ENCODE assay signal across 8 cellular contexts in the genomic region with DNA sequence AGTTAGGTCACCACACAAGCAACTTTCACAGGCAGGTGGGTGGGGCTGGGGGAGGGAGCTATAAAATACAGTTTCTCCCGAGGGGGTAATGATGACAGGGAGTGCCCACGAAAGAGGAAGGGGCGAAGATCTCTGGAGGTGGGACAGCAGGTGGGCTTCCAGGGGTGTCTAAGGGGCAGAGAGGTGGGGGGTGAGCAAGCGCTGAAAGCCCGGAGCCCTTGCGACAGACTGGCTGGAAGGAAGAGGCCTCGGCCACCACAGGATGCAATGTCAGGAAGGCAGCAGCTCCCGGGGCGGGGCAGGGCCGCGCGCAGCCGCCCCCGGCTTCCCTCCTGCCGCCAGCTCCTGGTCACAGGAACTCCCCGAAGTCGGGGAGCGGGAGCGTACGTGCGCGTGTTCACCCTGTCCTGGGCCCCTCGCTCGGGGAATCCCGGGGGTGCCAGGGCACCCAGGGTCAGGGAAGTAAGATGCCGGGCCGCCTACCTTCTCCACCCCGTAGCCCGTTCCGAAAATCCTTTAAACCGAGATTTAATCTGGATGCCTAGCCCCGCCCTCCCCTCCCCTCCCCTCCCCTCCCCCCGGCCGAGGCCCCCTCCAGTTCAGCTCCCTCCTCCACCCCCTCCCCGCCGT.
DNase-seq lines count a peak whose midpoint lies in the region; ATAC-seq, FAIRE-seq and TF ChIP-seq lines count a peak whose summit lies in the region.

No MANE protein-coding gene starts in this region.

- peak overlapping the region; percentile 82 to 88 (median 86) for H3K4me3 Mint-ChIP-seq in brain
- H3K4me3 Mint-ChIP-seq in immature natural killer cell: peak overlapping the region; percentile 81 to 86 (median 82)

- TF ChIP-seq POLR2A in GM12891 (IDR thresholded peaks at IDR 0.05; ENCODE audit: low read depth, low read length): no peak

- DNase-seq in GM12891 (ENCODE audit: insufficient read length, low spot score): peak; percentile 66
- DNase-seq in SK-N-DZ (ENCODE audit: low spot score): peak; percentile 64
- peak in 1 of 3 donors; percentile 23 for DNase-seq in immature natural killer cell
- DNase-seq in stimulated activated CD4-positive, alpha-beta T cell treated with anti-CD3 and anti-CD28 coated beads, Interleukin-15, amount 100 ng/mL, for 24 hours: peak; percentile 86
- no peak for DNase-seq in NCI-H2081 treated with DMSO at 0.1 percent for 48 hours (lab: John Stamatoyannopoulos, UW)
- no peak for DNase-seq in NAMALWA (ENCODE audit: low spot score)

- peak; percentile 30 for ATAC-seq in HG02798 (IDR thresholded peaks at IDR 0.05; ENCODE audit: poor library complexity, unreplicated experiment)

- TF ChIP-seq CTCF in brain (conservative IDR thresholded peaks at IDR 0.05): no peak

- H3K9me3 Mint-ChIP-seq in brain: no peaks in the 10 kb centered on the region
- H3K9me3 Mint-ChIP-seq in immature natural killer cell: no peaks in the 10 kb centered on the region

- peaks cover 83% of the 10 kb centered on the region for H3K4me1 Mint-ChIP-seq in brain
- H3K4me1 Mint-ChIP-seq in immature natural killer cell: peaks cover 50 to 61% of the 10 kb centered on the region in 2 donors

- H3K36me3 Mint-ChIP-seq in brain (no peaks in the 10 kb centered on the region), immature natural killer cell (no peaks in the 10 kb centered on the region)

- H3K27me3 Mint-ChIP-seq in brain (peaks cover 4% of the 10 kb centered on the region), immature natural killer cell (ENCODE audit: low read depth in 3 of 3) (peaks cover 0 to 11% (median 1%) of the 10 kb centered on the region in 3 donors)

- FAIRE-seq in GM12891 (lab: Jason Lieb, UNC): peak; percentile 31

- H3K27ac Mint-ChIP-seq in brain: peak overlapping the region; percentile 87 to 95 (median 93)
- H3K27ac Mint-ChIP-seq in immature natural killer cell: peak overlapping the region in 5 of 6 donors; percentile 30 to 80 (median 67)

TF ChIP-seq in GM12891, 5 proteins besides CTCF, POLR2A, EP300 and RAD21:
- TF ChIP-seq SPI1 (IDR thresholded peaks at IDR 0.05; ENCODE audit: low read depth, low read length) (no peak), TAF1 (IDR thresholded peaks at IDR 0.05; ENCODE audit: low read depth, low read length) (peak; percentile 25; the same call in 1 of the 2 replicates), POLR2AphosphoS5 (IDR thresholded peaks at IDR 0.05; ENCODE audit: low read depth, low read length) (no peak; the same call in 1 of the 2 replicates)

Comparison
In these comparisons a context has a peak if more than half of its experiments do, and no peak if none do; other contexts are left out.
1. DNase-seq: peak in GM12891 (single experiment), SK-N-DZ (single experiment) and stimulated activated CD4-positive, alpha-beta T cell treated with anti-CD3 and anti-CD28 coated beads, Interleukin-15, amount 100 ng/mL, for 24 hours (single experiment); none in NCI-H2081 treated with DMSO at 0.1 percent for 48 hours (single experiment) and NAMALWA (single experiment).